In genomic region chr17:31424944-31425582, GRCh38 we compare ENCODE assay signal across 14 cellular contexts. TPM values are rescaled to one million over a fixed set of nuclear protein-coding genes. Genes with fewer than 3 reads are reported as not detected.
DNase-seq lines count a peak whose midpoint lies in the region; ATAC-seq, FAIRE-seq and TF ChIP-seq lines count a peak whose summit lies in the region.
"Had no signal": no experiment of that assay in that cellular context is flagged by ENCODE, and none has a peak within 500 bp of the region (broad histone marks: within the 10 kb centered on the region; RNA-seq: fewer than 3 reads in every experiment).

No MANE protein-coding gene starts in this region.

- H3K36me3 ChIP-seq in ectodermal cell (ENCODE audit: control insufficient read depth, insufficient read depth, low read length): no peaks in the 10 kb centered on the region
- no peaks in the 10 kb centered on the region for H3K36me3 ChIP-seq in mesendoderm (ENCODE audit: control insufficient read depth, insufficient read depth, low read length)
- H3K36me3 ChIP-seq: thoracic aorta had no signal

- H3K4me1 ChIP-seq in ectodermal cell (ENCODE audit: control insufficient read depth, insufficient read depth, low read length) (peaks cover 8% of the 10 kb centered on the region), mesendoderm (ENCODE audit: control insufficient read depth, low read depth, low read length) (peaks cover 4% of the 10 kb centered on the region)

- H3K79me1 ChIP-seq in mesendoderm (ENCODE audit: low read length): no peaks in the 10 kb centered on the region

- no peak overlapping the region for H2BK15ac ChIP-seq in mesendoderm (replicated peaks; ENCODE audit: low read depth)

- TF ChIP-seq CTCF in D721Med (IDR thresholded peaks at IDR 0.05; ENCODE audit: insufficient read depth, missing control alignments): no peak

- H3K4me2 ChIP-seq in mesendoderm (ENCODE audit: low read length): no peak overlapping the region

- WGBS in ectodermal cell, 2 experiments: 28 to 33% methylated on average over 12 of the region's 12 CpGs
- WGBS in mesendoderm (ENCODE audit: extremely low coverage, insufficient coverage, low lambda C conversion rate): no CpG with 5 or more reads among the region's 12 CpGs

- H3K56ac ChIP-seq in mesendoderm (ENCODE audit: low read length): peak overlapping the region; percentile 19

- no peak for ATAC-seq in GM19395 (IDR thresholded peaks at IDR 0.05; ENCODE audit: unreplicated experiment)
- ATAC-seq: activated CD4-positive, alpha-beta T cell treated with anti-CD3 and anti-CD28 coated beads for 36 hours had no signal

- H3K9ac ChIP-seq in mesendoderm (ENCODE audit: low read length): no peak overlapping the region

- H3K23ac ChIP-seq in mesendoderm (ENCODE audit: low read length): no peak overlapping the region

- no peak overlapping the region for H3K18ac ChIP-seq in mesendoderm (ENCODE audit: low read length)

- peak; percentile 96 for FAIRE-seq in D721Med (lab: Jason Lieb, UNC)
- FAIRE-seq: frontal cortex had no signal

- no peaks in the 10 kb centered on the region for H3K9me3 ChIP-seq in ectodermal cell (ENCODE audit: control insufficient read depth, low read length)
- H3K9me3 ChIP-seq: thoracic aorta had no signal

- H3K4ac ChIP-seq in mesendoderm (ENCODE audit: low read depth, low read length): no peak overlapping the region

- no peaks in the 10 kb centered on the region for H3K79me2 ChIP-seq in mesendoderm (ENCODE audit: control insufficient read depth, insufficient read depth, low read length)

- H3K27ac ChIP-seq in ectodermal cell (ENCODE audit: insufficient read depth, low read depth, low read length, poor library complexity, severe bottlenecking) (peak overlapping the region; percentile 11), mesendoderm (ENCODE audit: low read depth, low read length) (no peak overlapping the region)
- H3K27ac ChIP-seq: coronary artery, thoracic aorta had no signal

- DNase-seq in D721Med (ENCODE audit: insufficient read length, low spot score) (peak; percentile 65), NCI-H524 treated with DMSO at 0.1 percent for 48 hours (lab: John Stamatoyannopoulos, UW) (peak; percentile 30), mesendoderm (peak; percentile 93), globus pallidus (ENCODE audit: low spot score) (no peak), GDM1 (lab: John Stamatoyannopoulos, UW) (no peak), EL (no peak)
- DNase-seq: activated CD4-positive, alpha-beta T cell treated with anti-CD3 and anti-CD28 coated beads for 36 hours; GOT3; NCI-H526 treated with DMSO at 0.1 percent for 48 hours had no signal

- H3K4me3 ChIP-seq in ectodermal cell (ENCODE audit: insufficient read depth, low read depth, low read length) (no peak overlapping the region), mesendoderm (ENCODE audit: low read length) (no peak overlapping the region)
- H3K4me3 ChIP-seq: coronary artery, thoracic aorta had no signal

- H2AK5ac ChIP-seq in mesendoderm (ENCODE audit: low read length): no peak overlapping the region

- H4K8ac ChIP-seq in mesendoderm (ENCODE audit: low read depth, low read length): no peak overlapping the region

- no peak overlapping the region for H4K5ac ChIP-seq in mesendoderm (ENCODE audit: low read length)

- H2BK120ac ChIP-seq in mesendoderm (ENCODE audit: low read depth, low read length): no peak overlapping the region

- H2BK5ac ChIP-seq in mesendoderm (ENCODE audit: low read length): no peak overlapping the region

- H3K27me3 ChIP-seq in ectodermal cell (ENCODE audit: control insufficient read depth, insufficient read depth, low read length, poor library complexity, severe bottlenecking) (peaks cover 3% of the 10 kb centered on the region), mesendoderm (ENCODE audit: insufficient read depth, low read length, poor library complexity) (no peaks in the 10 kb centered on the region)

RNA-seq across cellular contexts. Expression of gene RAB11FIP4, which starts 33.6 kb away (rescaled TPM):
- polyA plus RNA-seq in ectodermal cell (2013, experiment 1 of 4): 21.8 TPM
- polyA plus RNA-seq in ectodermal cell (2013, experiment 2 of 4): 25.6 TPM
- 14.1 TPM for polyA plus RNA-seq in ectodermal cell (2013, experiment 3 of 4)
- polyA plus RNA-seq in ectodermal cell (2013, experiment 4 of 4): 16.6 TPM
- 15.0 TPM for polyA plus RNA-seq in mesendoderm (2013, experiment 1 of 2)
- 14.8 TPM for polyA plus RNA-seq in mesendoderm (2013, experiment 2 of 2)

Comparison
In these comparisons a context has a peak if more than half of its experiments do, and no peak if none do; other contexts are left out.
1. DNase-seq: peak in D721Med (single experiment), NCI-H524 treated with DMSO at 0.1 percent for 48 hours (single experiment) and mesendoderm (single experiment); none in globus pallidus (single experiment), GDM1 (single experiment) and EL (single experiment).